ENCODE assay signal across 1 cellular context in the genomic region with DNA sequence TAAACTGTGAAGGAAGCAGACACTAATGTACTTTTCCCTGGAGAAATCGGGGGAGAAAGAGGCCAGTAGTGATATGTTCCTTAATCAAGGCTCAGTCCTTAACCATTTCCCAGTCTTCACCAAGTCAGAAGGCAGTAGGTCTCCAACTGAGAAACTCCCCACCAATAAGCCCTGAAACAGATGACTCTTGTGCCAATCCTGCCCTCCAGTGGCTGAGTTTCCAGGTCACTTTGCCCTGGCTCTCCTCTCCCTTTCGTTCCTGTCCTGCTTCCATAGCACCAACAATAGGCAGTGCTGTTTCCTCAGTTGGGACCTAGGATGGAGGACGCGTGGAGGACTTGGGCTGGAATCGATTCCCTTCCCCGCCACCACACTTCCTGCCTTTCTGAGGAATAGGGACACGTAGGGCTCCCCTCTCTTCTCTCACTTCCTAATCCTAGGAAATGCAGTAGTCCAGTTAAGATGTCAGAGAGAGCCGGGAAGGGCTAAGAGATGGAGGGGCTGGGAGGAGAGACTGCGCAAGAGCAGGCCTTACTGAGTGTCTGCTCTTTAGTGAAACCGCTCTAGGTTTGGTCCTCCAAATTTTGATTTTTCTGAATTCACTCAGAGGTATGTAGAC.
TF ChIP-seq lines count a peak whose summit lies in the region.

No MANE protein-coding gene starts in this region.

TF ChIP-seq in HepG2, 621 proteins besides CTCF, POLR2A, EP300 and RAD21 (continued from another document and continues in another):
- TF ChIP-seq SSRP1 (CRISPR knock-in tag; IDR thresholded peaks at IDR 0.05) (no peak), ZNF609 (CRISPR knock-in tag; IDR thresholded peaks at IDR 0.05; ENCODE audit: borderline replicate concordance) (no peak), ZNF577 (CRISPR knock-in tag; IDR thresholded peaks at IDR 0.05; ENCODE audit: borderline replicate concordance, low read depth) (no peak), ZNF672 (CRISPR knock-in tag; IDR thresholded peaks at IDR 0.05) (no peak), STAG1 (CRISPR knock-in tag; IDR thresholded peaks at IDR 0.05) (peak; percentile 96), KDM5A (IDR thresholded peaks at IDR 0.05; ENCODE audit: borderline replicate concordance, low read length) (no peak), ZNF839 (CRISPR knock-in tag; IDR thresholded peaks at IDR 0.05; ENCODE audit: borderline replicate concordance) (no peak), TARDBP (CRISPR knock-in tag; IDR thresholded peaks at IDR 0.05) (no peak), ZNF33A (CRISPR knock-in tag; IDR thresholded peaks at IDR 0.05; ENCODE audit: borderline replicate concordance) (no peak), TEAD3 (CRISPR knock-in tag; optimal IDR thresholded peaks at IDR 0.05; ENCODE audit: borderline replicate concordance) (peak; percentile 51), ZC3H4 (CRISPR knock-in tag; IDR thresholded peaks at IDR 0.05; ENCODE audit: borderline replicate concordance) (no peak), ZSCAN29 (CRISPR knock-in tag; conservative IDR thresholded peaks at IDR 0.05) (no peak), MED13 (CRISPR knock-in tag; IDR thresholded peaks at IDR 0.05) (no peak), NR2F6 (IDR thresholded peaks at IDR 0.05) (no peak), NR2F6 (CRISPR knock-in tag; IDR thresholded peaks at IDR 0.05) (peak; percentile 15; the same call in 1 of the 2 replicates), ZNF333 (CRISPR knock-in tag; IDR thresholded peaks at IDR 0.05; ENCODE audit: borderline replicate concordance) (no peak), ZNF292 (CRISPR knock-in tag; IDR thresholded peaks at IDR 0.05; ENCODE audit: borderline replicate concordance, low read depth) (no peak), ELF3 (CRISPR knock-in tag; IDR thresholded peaks at IDR 0.05) (0 out of 2 replicates have a peak, but pooled peaks have one; percentile 37), HNRNPK (IDR thresholded peaks at IDR 0.05; ENCODE audit: low read depth, low read length, poor library complexity, severe bottlenecking) (no peak), KDM2A (CRISPR knock-in tag; IDR thresholded peaks at IDR 0.05; ENCODE audit: borderline replicate concordance, low read depth) (peak; percentile 46; the same call in 1 of the 2 replicates), ZNF557 (CRISPR knock-in tag; IDR thresholded peaks at IDR 0.05) (no peak), ZNF605 (CRISPR knock-in tag; IDR thresholded peaks at IDR 0.05) (no peak), ZC3H13 (CRISPR knock-in tag; IDR thresholded peaks at IDR 0.05) (no peak), ZNF512B (CRISPR knock-in tag; IDR thresholded peaks at IDR 0.05; ENCODE audit: borderline replicate concordance) (no peak), ZNF562 (CRISPR knock-in tag; IDR thresholded peaks at IDR 0.05; ENCODE audit: borderline replicate concordance) (no peak), MED8 (CRISPR knock-in tag; IDR thresholded peaks at IDR 0.05; ENCODE audit: insufficient replicate concordance) (no peak), SNAPC2 (CRISPR knock-in tag; IDR thresholded peaks at IDR 0.05) (no peak), ZNF552 (CRISPR knock-in tag; IDR thresholded peaks at IDR 0.05; ENCODE audit: borderline replicate concordance) (no peak), MTA3 (CRISPR knock-in tag; IDR thresholded peaks at IDR 0.05) (no peak), ZNF451 (CRISPR knock-in tag; IDR thresholded peaks at IDR 0.05) (no peak), GATAD2A (CRISPR knock-in tag; IDR thresholded peaks at IDR 0.05) (0 out of 2 replicates have a peak, but pooled peaks have one; percentile 27), HMGA1 (CRISPR knock-in tag; conservative IDR thresholded peaks at IDR 0.05) (no peak), ZNF749 (CRISPR knock-in tag; IDR thresholded peaks at IDR 0.05; ENCODE audit: borderline replicate concordance) (no peak), HOXA7 (CRISPR knock-in tag; IDR thresholded peaks at IDR 0.05) (no peak), ZBTB42 (CRISPR knock-in tag; IDR thresholded peaks at IDR 0.05) (no peak), ZNF136 (CRISPR knock-in tag; IDR thresholded peaks at IDR 0.05; ENCODE audit: low read depth) (no peak), MIER3 (CRISPR knock-in tag; IDR thresholded peaks at IDR 0.05; ENCODE audit: borderline replicate concordance) (no peak), HOXA9 (CRISPR knock-in tag; IDR thresholded peaks at IDR 0.05; ENCODE audit: borderline replicate concordance) (no peak), PCBP1 (IDR thresholded peaks at IDR 0.05; ENCODE audit: borderline replicate concordance, low read depth, low read length) (no peak), ARID5B (CRISPR knock-in tag; IDR thresholded peaks at IDR 0.05) (peak; percentile 35; the same call in 1 of the 2 replicates), SP5 (CRISPR knock-in tag; IDR thresholded peaks at IDR 0.05; ENCODE audit: borderline replicate concordance, low read depth) (no peak), RARA (CRISPR knock-in tag; IDR thresholded peaks at IDR 0.05) (no peak), REL (CRISPR knock-in tag; conservative IDR thresholded peaks at IDR 0.05) (no peak), FOSL2 (CRISPR knock-in tag; IDR thresholded peaks at IDR 0.05) (peak; percentile 36)
- TF ChIP-seq, protein P1, sequence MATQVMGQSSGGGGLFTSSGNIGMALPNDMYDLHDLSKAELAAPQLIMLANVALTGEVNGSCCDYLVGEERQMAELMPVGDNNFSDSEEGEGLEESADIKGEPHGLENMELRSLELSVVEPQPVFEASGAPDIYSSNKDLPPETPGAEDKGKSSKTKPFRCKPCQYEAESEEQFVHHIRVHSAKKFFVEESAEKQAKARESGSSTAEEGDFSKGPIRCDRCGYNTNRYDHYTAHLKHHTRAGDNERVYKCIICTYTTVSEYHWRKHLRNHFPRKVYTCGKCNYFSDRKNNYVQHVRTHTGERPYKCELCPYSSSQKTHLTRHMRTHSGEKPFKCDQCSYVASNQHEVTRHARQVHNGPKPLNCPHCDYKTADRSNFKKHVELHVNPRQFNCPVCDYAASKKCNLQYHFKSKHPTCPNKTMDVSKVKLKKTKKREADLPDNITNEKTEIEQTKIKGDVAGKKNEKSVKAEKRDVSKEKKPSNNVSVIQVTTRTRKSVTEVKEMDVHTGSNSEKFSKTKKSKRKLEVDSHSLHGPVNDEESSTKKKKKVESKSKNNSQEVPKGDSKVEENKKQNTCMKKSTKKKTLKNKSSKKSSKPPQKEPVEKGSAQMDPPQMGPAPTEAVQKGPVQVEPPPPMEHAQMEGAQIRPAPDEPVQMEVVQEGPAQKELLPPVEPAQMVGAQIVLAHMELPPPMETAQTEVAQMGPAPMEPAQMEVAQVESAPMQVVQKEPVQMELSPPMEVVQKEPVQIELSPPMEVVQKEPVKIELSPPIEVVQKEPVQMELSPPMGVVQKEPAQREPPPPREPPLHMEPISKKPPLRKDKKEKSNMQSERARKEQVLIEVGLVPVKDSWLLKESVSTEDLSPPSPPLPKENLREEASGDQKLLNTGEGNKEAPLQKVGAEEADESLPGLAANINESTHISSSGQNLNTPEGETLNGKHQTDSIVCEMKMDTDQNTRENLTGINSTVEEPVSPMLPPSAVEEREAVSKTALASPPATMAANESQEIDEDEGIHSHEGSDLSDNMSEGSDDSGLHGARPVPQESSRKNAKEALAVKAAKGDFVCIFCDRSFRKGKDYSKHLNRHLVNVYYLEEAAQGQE (IDR thresholded peaks at IDR 0.05; ENCODE audit: borderline replicate concordance in 1 of 2, low read depth in 1 of 2, low read length in 2 of 2) = no peak
- TF ChIP-seq, protein P2, sequence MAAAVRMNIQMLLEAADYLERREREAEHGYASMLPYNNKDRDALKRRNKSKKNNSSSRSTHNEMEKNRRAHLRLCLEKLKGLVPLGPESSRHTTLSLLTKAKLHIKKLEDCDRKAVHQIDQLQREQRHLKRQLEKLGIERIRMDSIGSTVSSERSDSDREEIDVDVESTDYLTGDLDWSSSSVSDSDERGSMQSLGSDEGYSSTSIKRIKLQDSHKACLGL (CRISPR knock-in tag; IDR thresholded peaks at IDR 0.05) = no peak
- TF ChIP-seq, protein P3, sequence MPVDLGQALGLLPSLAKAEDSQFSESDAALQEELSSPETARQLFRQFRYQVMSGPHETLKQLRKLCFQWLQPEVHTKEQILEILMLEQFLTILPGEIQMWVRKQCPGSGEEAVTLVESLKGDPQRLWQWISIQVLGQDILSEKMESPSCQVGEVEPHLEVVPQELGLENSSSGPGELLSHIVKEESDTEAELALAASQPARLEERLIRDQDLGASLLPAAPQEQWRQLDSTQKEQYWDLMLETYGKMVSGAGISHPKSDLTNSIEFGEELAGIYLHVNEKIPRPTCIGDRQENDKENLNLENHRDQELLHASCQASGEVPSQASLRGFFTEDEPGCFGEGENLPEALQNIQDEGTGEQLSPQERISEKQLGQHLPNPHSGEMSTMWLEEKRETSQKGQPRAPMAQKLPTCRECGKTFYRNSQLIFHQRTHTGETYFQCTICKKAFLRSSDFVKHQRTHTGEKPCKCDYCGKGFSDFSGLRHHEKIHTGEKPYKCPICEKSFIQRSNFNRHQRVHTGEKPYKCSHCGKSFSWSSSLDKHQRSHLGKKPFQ (CRISPR knock-in tag; IDR thresholded peaks at IDR 0.05; ENCODE audit: insufficient replicate concordance) = no peak
- TF ChIP-seq, protein P4, sequence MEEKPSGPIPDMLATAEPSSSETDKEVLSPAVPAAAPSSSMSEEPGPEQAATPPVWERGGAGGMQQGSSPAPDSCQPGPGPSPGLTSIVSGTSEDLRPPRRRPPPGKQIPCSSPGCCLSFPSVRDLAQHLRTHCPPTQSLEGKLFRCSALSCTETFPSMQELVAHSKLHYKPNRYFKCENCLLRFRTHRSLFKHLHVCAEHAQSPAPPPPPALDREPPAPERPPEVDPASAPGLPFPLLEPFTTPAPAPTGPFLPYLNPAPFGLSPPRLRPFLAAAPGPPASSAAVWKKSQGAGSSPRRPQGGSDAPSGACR (CRISPR knock-in tag; IDR thresholded peaks at IDR 0.05) = no peak
